30 cellular contexts compared by ENCODE assay signal in the genomic region with DNA sequence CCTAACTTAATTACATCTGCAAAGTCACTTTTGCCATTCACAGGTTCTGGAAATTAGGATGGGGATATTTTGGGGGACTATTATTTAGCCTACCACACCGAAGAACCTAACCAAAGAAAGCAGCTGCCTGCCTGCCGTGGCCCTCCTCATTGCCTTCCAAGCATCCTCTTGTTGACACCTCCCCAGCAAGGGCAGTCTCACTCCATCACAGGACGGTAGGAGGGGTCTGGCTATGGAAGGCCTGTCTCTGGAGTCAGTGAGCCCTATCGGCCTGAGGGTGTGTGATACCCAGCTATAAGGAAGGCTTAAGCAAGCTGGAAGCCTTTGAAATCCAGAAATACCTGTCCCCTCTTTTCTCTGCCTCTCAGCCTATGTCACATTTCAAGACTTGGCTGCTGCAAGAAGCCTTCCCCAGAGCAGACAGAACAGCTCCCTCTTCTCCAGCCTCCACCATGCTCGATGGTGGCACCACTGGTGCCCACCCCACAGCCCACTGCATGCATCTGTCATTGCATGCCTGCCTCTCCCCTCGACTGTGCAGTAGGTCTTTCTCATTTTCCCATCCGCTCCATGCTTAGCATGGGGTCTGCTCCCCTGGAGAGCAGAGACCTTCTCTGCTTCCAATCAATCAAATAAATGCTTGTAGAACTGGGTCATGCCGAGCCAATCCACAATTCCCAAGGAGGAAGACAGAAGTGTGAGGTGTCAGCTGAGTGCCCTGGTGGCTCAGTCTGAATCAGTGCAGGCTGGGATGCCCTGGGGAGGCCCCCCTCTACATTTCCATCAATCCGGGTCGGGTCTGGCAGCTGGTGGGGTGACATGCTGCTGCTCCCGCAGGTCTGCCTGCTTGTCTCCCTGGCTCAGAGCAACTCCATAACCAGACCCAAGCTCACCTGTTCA. TPM values are rescaled to one million over a fixed set of nuclear protein-coding genes. Genes with fewer than 3 reads are reported as not detected.
"Had no signal": no experiment of that assay in that cellular context is flagged by ENCODE, and none has a peak within 500 bp of the region (broad histone marks: within the 10 kb centered on the region; RNA-seq: fewer than 3 reads in every experiment).

No MANE protein-coding gene starts in this region.

- H3K4me1 Mint-ChIP-seq: memory B cell, neural crest cell, T-cell had no signal

- H3K4me2 ChIP-seq: smooth muscle cell had no signal

- DNase-seq: activated CD4-positive, alpha-beta T cell treated with anti-CD3 and anti-CD28 coated beads for 1 hour; activated CD4-positive, alpha-beta T cell treated with anti-CD3 and anti-CD28 coated beads, Interleukin-2, amount 50 U/mL, for 1 hour; activated CD8-positive, alpha-beta T cell treated with anti-CD3 and anti-CD28 coated beads, Interleukin-2, amount 10 ng/mL, durations not matched to agents 7 days and 5 days; activated naive CD4-positive, alpha-beta T cell; amygdala; dermis blood vessel endothelial cell; effector CD8-positive, alpha-beta T cell; foreskin keratinocyte; hippocampal formation; left cardiac atrium; stimulated activated CD4-positive, alpha-beta T cell treated with anti-CD3 and anti-CD28 coated beads, Interleukin-2, amount 100 ng/mL, for 48 hours; stimulated activated CD8-positive, alpha-beta memory T cell treated with anti-CD3 and anti-CD28 coated beads, Interleukin-4, amount 100 ng/mL, for 48 hours; stimulated activated naive CD4-positive, alpha-beta T cell; T-cell had no signal

- H3K4me1 ChIP-seq: foreskin keratinocyte, sigmoid colon had no signal

- H3K27ac ChIP-seq: cardiac muscle cell, foreskin keratinocyte, sigmoid colon, thoracic aorta had no signal

- H3K4me3 ChIP-seq: cardiac muscle cell, mucosa of descending colon, sigmoid colon, smooth muscle cell, thoracic aorta had no signal

- H3K36me3 ChIP-seq: cardiac muscle cell, sigmoid colon, thoracic aorta had no signal

- H3K27me3 ChIP-seq: cardiac muscle cell, sigmoid colon had no signal

- ATAC-seq: activated CD8-positive, alpha-beta T cell treated with anti-CD3 and anti-CD28 coated beads, Interleukin-2, amount 10 ng/mL, durations not matched to agents 7 days and 5 days; foreskin keratinocyte; left cardiac atrium; mucosa of descending colon; T-cell had no signal

- H3K4me3 Mint-ChIP-seq: activated CD8-positive, alpha-beta T cell treated with anti-CD3 and anti-CD28 coated beads, Interleukin-2, amount 10 ng/mL, durations not matched to agents 7 days and 5 days; activated naive CD8-positive, alpha-beta T cell; activated T-helper 1 cell treated with anti-CD3 and anti-CD28 coated beads, Interleukin-12 subunit alpha, Interleukin-12 subunit beta, Interleukin-2, Interleukin-4 antibody, amounts not matched to agents 30 ng/mL and 10 ng/mL and 1 ng/mL, durations not matched to agents 14 hours and 24 hours and 36 hours; memory B cell; neural crest cell; T-cell; type B pancreatic cell had no signal

- FAIRE-seq: islet of Langerhans, TTC549 had no signal

- H3K27ac Mint-ChIP-seq: activated CD8-positive, alpha-beta T cell treated with anti-CD3 and anti-CD28 coated beads, Interleukin-2, amount 10 ng/mL, durations not matched to agents 7 days and 5 days; activated naive CD8-positive, alpha-beta T cell; activated T-helper 1 cell treated with anti-CD3 and anti-CD28 coated beads, Interleukin-12 subunit alpha, Interleukin-12 subunit beta, Interleukin-2, Interleukin-4 antibody, amounts not matched to agents 30 ng/mL and 10 ng/mL and 1 ng/mL, durations not matched to agents 14 hours and 24 hours and 36 hours; memory B cell; T-cell; type B pancreatic cell had no signal

- H3K9me3 ChIP-seq: mucosa of descending colon, sigmoid colon, thoracic aorta had no signal

- H3K27me3 Mint-ChIP-seq: activated naive CD8-positive, alpha-beta T cell; T-cell had no signal

- H3K36me3 Mint-ChIP-seq: type B pancreatic cell had no signal

- H3K9me3 Mint-ChIP-seq: activated T-helper 1 cell treated with anti-CD3 and anti-CD28 coated beads, Interleukin-12 subunit alpha, Interleukin-12 subunit beta, Interleukin-2, Interleukin-4 antibody, amounts not matched to agents 30 ng/mL and 10 ng/mL and 1 ng/mL, durations not matched to agents 14 hours and 24 hours and 36 hours; memory B cell; T-cell; type B pancreatic cell had no signal

RNA-seq across cellular contexts. Expression of a gene that starts 29.0 kb away (rescaled TPM):
- total RNA-seq: activated CD8-positive, alpha-beta T cell treated with anti-CD3 and anti-CD28 coated beads, Interleukin-2, amount 10 ng/mL, durations not matched to agents 7 days and 5 days; activated T-helper 1 cell treated with anti-CD3 and anti-CD28 coated beads, Interleukin-12 subunit alpha, Interleukin-12 subunit beta, Interleukin-2, Interleukin-4 antibody, amounts not matched to agents 30 ng/mL and 10 ng/mL and 1 ng/mL, durations not matched to agents 14 hours and 24 hours and 36 hours; cardiac muscle cell; dermis blood vessel endothelial cell; foreskin keratinocyte; left cardiac atrium; liver; mucosa of descending colon; neural crest cell; omental fat pad; renal cortical epithelial cell; sigmoid colon; smooth muscle cell; T-cell; thoracic aorta had no signal
- polyA plus RNA-seq: cardiac muscle cell, esophagus, foreskin keratinocyte, liver, sigmoid colon, smooth muscle cell had no signal
